ENCODE assay signal across 2 cellular contexts in genomic region chr2:102346381-102347130, GRCh38.
TF ChIP-seq lines count a peak whose summit lies in the region.

No MANE protein-coding gene starts in this region.

TF ChIP-seq in HepG2, 621 proteins besides CTCF, POLR2A, EP300 and RAD21:
- no peak for TF ChIP-seq TRIM24 (CRISPR knock-in tag; IDR thresholded peaks at IDR 0.05)
- TF ChIP-seq MAFF (IDR thresholded peaks at IDR 0.05; ENCODE audit: low read depth, low read length) = peak; percentile 87
- TF ChIP-seq MAFK (conservative IDR thresholded peaks at IDR 0.05 in 1 of 2, IDR thresholded peaks at IDR 0.05 in 1 of 2; ENCODE audit: low read length in 2 of 2) = peak; percentile 88 to 93
- no peak for TF ChIP-seq HNF1B (CRISPR knock-in tag; IDR thresholded peaks at IDR 0.05)
- TF ChIP-seq ZBTB25 (CRISPR knock-in tag; IDR thresholded peaks at IDR 0.05) = no peak

TF ChIP-seq in IMR-90, 13 proteins besides CTCF, POLR2A, EP300 and RAD21:
- TF ChIP-seq MAFK (IDR thresholded peaks at IDR 0.05; ENCODE audit: low read depth, low read length) (peak; percentile 84), BHLHE40 (IDR thresholded peaks at IDR 0.05; ENCODE audit: low read depth, low read length) (no peak)
TF ChIP-seq in IMR-90: peak in this region for 1.
